In genomic region chr3:168876346-168877035, GRCh38 we compare ENCODE assay signal across 23 cellular contexts.
A peak's percentile ranks its signal among the peaks of the same experiment; 100 is the strongest.
DNase-seq lines count a peak whose midpoint lies in the region; ATAC-seq and TF ChIP-seq lines count a peak whose summit lies in the region.
"Had no signal": no experiment of that assay in that cellular context is flagged by ENCODE, and none has a peak within 500 bp of the region (broad histone marks: within the 10 kb centered on the region; RNA-seq: fewer than 3 reads in every experiment).

No MANE protein-coding gene starts in this region.

- 0 out of 2 replicates have a peak overlapping the region, but pooled peaks have one; percentile 41 for H3K27ac Mint-ChIP-seq in WTC11
- H3K27ac Mint-ChIP-seq: activated CD8-positive, alpha-beta T cell treated with anti-CD3 and anti-CD28 coated beads for 36 hours; HFFc6 had no signal

- intact Hi-C loops in heart left ventricle (cut with DNase I) = loop anchor here in 2 of 10 donors (10.0 kb wide), 2 partner anchors 168 to 788 kb away; partner anchors contain the start of gene MECOM (in 1 of the 2)
- intact Hi-C loops in cardiac septum (cut with DNase I) = loop anchor here (10.0 kb wide), 2 partner anchors 168 to 268 kb away; no protein-coding TSS in a partner anchor

- H3K4me3 Mint-ChIP-seq in WTC11 = no peak overlapping the region
- H3K4me3 Mint-ChIP-seq: activated CD8-positive, alpha-beta T cell treated with anti-CD3 and anti-CD28 coated beads for 36 hours; HFFc6 had no signal

- H3K27me3 Mint-ChIP-seq in WTC11 (ENCODE audit: low read depth) = no peaks in the 10 kb centered on the region
- H3K27me3 Mint-ChIP-seq: activated CD8-positive, alpha-beta T cell treated with anti-CD3 and anti-CD28 coated beads for 36 hours had no signal

- no peaks in the 10 kb centered on the region for H3K27me3 ChIP-seq in heart left ventricle
- H3K27me3 ChIP-seq: BLaER1, esophagus squamous epithelium, Peyer's patch, spleen had no signal

- no peaks in the 10 kb centered on the region for H3K36me3 Mint-ChIP-seq in WTC11

- no peak for TF ChIP-seq CTCF in heart left ventricle (IDR thresholded peaks at IDR 0.05)
- no peak for TF ChIP-seq CTCF in WTC11 (IDR thresholded peaks at IDR 0.05)
- TF ChIP-seq CTCF in GM10266 (IDR thresholded peaks at IDR 0.05; ENCODE audit: control insufficient read depth, insufficient read depth, low read depth, missing control alignments) = no peak

- H3K4me1 ChIP-seq in heart left ventricle (peaks cover 0 to 36% (median 7%) of the 10 kb centered on the region in 12 donors), mesodermal cell (ENCODE audit: control insufficient read depth, insufficient read depth, low read length, poor library complexity, severe bottlenecking) (peaks cover 8% of the 10 kb centered on the region)
- H3K4me1 ChIP-seq: BLaER1, Peyer's patch, prostate gland, spleen had no signal

- H3K4me3 ChIP-seq in heart left ventricle (no peak overlapping the region), mesodermal cell (ENCODE audit: extremely low read depth, insufficient read depth, low read length, poor library complexity, severe bottlenecking) (no peak overlapping the region)
- H3K4me3 ChIP-seq: BLaER1, esophagus squamous epithelium, Peyer's patch, prostate gland, spleen had no signal

- peaks cover 38% of the 10 kb centered on the region for H3K4me1 Mint-ChIP-seq in WTC11

- ATAC-seq in heart left ventricle = peak; percentile 38 to 95 (median 74)
- no peak for ATAC-seq in WTC11
- ATAC-seq in HG02884 (IDR thresholded peaks at IDR 0.05; ENCODE audit: unreplicated experiment) = no peak
- ATAC-seq: activated CD8-positive, alpha-beta T cell treated with anti-CD3 and anti-CD28 coated beads for 36 hours had no signal

- H3K9me3 Mint-ChIP-seq in WTC11 = no peaks in the 10 kb centered on the region
- H3K9me3 Mint-ChIP-seq: activated CD8-positive, alpha-beta T cell treated with anti-CD3 and anti-CD28 coated beads for 36 hours; HFFc6 had no signal

- 55 to 68% (median 62%) methylated on average over 4 of the region's 4 CpGs for WGBS in heart left ventricle, 4 donors
- WGBS in mesodermal cell (ENCODE audit: insufficient coverage in 2 of 2), 2 experiments = 72 to 82% methylated on average over 4 of the region's 4 CpGs

- peak overlapping the region; percentile 2 to 76 (median 58) for H3K27ac ChIP-seq in heart left ventricle
- H3K27ac ChIP-seq in mesodermal cell (ENCODE audit: low read depth, low read length, severe bottlenecking) = peak overlapping the region; percentile 5
- H3K27ac ChIP-seq: BLaER1, Peyer's patch, prostate gland, spleen had no signal

- no peak for TF ChIP-seq POLR2A in heart left ventricle (IDR thresholded peaks at IDR 0.05)

- CTCF ChIA-PET in WTC11 (lab: Charles Lee) = interaction anchor here (0.7 to 1.5 kb wide), 2 partner anchors 11 to 1385 kb away, joined by 4 to 7 read pairs; no protein-coding TSS in a partner anchor

- no peaks in the 10 kb centered on the region for H3K9me3 ChIP-seq in heart left ventricle
- H3K9me3 ChIP-seq in mesodermal cell (ENCODE audit: control insufficient read depth, low read length) = no peaks in the 10 kb centered on the region
- H3K9me3 ChIP-seq: BLaER1, esophagus squamous epithelium, Peyer's patch, prostate gland, SK-N-SH, spleen had no signal

- no peaks in the 10 kb centered on the region for H3K36me3 ChIP-seq in heart left ventricle
- no peaks in the 10 kb centered on the region for H3K36me3 ChIP-seq in mesodermal cell (ENCODE audit: control insufficient read depth, insufficient read depth, low read length)
- H3K36me3 ChIP-seq: BLaER1, esophagus squamous epithelium, Peyer's patch, prostate gland, spleen had no signal

- peak in 3 of 5 donors; percentile 27 to 38 (median 30) for DNase-seq in heart left ventricle
- no peak for DNase-seq in cardiac septum (ENCODE audit: low spot score)
- DNase-seq in WTC11 (ENCODE audit: low spot score) = no peak
- DNase-seq in HCEC 1CT = no peak
- DNase-seq in NCI-H82 treated with DMSO at 0.1 percent for 48 hours (lab: John Stamatoyannopoulos, UW; ENCODE audit: unreplicated experiment) = no peak
- no peak for DNase-seq in GM10266 (ENCODE audit: extremely low spot score)
- DNase-seq: activated CD8-positive, alpha-beta T cell treated with anti-CD3 and anti-CD28 coated beads for 36 hours; activated naive CD4-positive, alpha-beta T cell; activated T-cell treated with anti-CD3 and anti-CD28 coated beads, Interleukin-2, amount 50 U/mL, for 1 hour; amniotic stem cell; central memory CD4-positive, alpha-beta T cell; esophagus squamous epithelium; HFFc6; NCI-H1417 treated with DMSO at 0.1 percent for 48 hours; NCI-H2227 treated with DMSO at 0.1 percent for 48 hours; Peyer's patch; SK-N-SH; spleen; T-helper 9 cell had no signal

- POLR2A ChIA-PET in WTC11 (lab: Charles Lee) = no interaction called here

TF ChIP-seq in WTC11, 78 proteins besides CTCF, POLR2A, EP300 and RAD21:
- TF ChIP-seq JAZF1 (CRISPR knock-in tag; IDR thresholded peaks at IDR 0.05) = no peak
- no peak for TF ChIP-seq ATF2 (CRISPR knock-in tag; IDR thresholded peaks at IDR 0.05; ENCODE audit: borderline replicate concordance, low read depth)
- TF ChIP-seq ERG (CRISPR knock-in tag; IDR thresholded peaks at IDR 0.05) = no peak
- no peak for TF ChIP-seq ZNF416 (CRISPR knock-in tag; IDR thresholded peaks at IDR 0.05)
- no peak for TF ChIP-seq RORB (CRISPR knock-in tag; IDR thresholded peaks at IDR 0.05)

Comparison
In these comparisons a context has a peak if more than half of its experiments do, and no peak if none do; other contexts are left out.
1. DNase-seq: peak in heart left ventricle (3 of 5); none in cardiac septum (single experiment), WTC11 (single experiment), HCEC 1CT (single experiment), NCI-H82 treated with DMSO at 0.1 percent for 48 hours (single experiment) and GM10266 (single experiment).
2. ATAC-seq: peak in heart left ventricle (4 of 4); none in WTC11 (single experiment) and HG02884 (single experiment).